ENCODE assay signal across 8 cellular contexts in the genomic region with DNA sequence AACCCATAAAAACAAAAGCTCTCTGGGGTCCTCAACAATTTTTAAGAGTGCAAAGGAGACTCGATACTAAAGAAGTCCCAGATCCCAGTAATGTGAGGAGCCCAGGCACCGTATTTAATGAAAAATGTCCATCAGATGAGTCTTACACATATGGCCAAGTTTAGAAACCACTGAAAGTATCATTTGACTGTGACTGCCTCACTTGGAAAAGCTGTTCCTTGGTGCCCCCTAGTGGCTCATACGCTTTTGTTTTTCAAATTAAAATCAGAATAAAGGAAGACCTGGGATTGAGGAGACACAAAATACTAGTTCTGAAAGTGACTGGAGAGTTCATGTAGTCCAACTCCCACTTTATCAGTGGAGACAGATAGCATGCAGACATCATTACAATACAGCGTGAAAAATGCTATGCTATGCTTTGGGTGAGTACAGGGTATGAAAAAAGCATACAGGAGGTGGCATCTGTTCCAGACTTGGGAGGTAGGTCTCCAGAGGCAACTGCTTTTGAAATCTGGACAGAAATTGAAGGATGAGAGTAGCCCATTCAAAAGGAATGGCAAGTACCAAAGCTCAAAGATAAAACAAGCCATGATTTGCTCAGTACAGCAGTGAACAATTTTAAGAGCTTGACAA. TPM values are rescaled to one million over a fixed set of nuclear protein-coding genes. Genes with fewer than 3 reads are reported as not detected.
DNase-seq lines count a peak whose midpoint lies in the region; ATAC-seq, FAIRE-seq and TF ChIP-seq lines count a peak whose summit lies in the region.

No MANE protein-coding gene starts in this region.

- H2AFZ ChIP-seq in HepG2 (ENCODE audit: low read length), result no peak overlapping the region

- no peak overlapping the region for H3K9ac ChIP-seq in HepG2 (ENCODE audit: insufficient read depth, low read depth, low read length)

- in situ Hi-C loops in HepG2 (cut with HindIII; ENCODE audit: extremely low pct_ligation_motif_present, low pct_unique_long_range_greater_than_20kb), result loop anchor here (5.0 kb wide), 1 partner anchor 83 kb away; no protein-coding TSS in a partner anchor

- no peaks in the 10 kb centered on the region for H3K4me1 ChIP-seq in HepG2 (ENCODE audit: insufficient read depth, low read length)

- intact Hi-C loops in HepG2 (cut with micrococcal nuclease; ENCODE audit: unreplicated experiment), result loop anchor here (1.0 to 2.0 kb wide), 5 partner anchors 79 to 383 kb away; no protein-coding TSS in a partner anchor

- 17% methylated on average over 4 of the region's 4 CpGs for WGBS in HepG2 (ENCODE audit: low lambda C conversion rate)

- H3K4me3 Mint-ChIP-seq in WTC11, result no peak overlapping the region

- TF ChIP-seq CTCF in WTC11 (IDR thresholded peaks at IDR 0.05) (peak; percentile 57), HepG2 (CRISPR knock-in tag; IDR thresholded peaks at IDR 0.05) (peak; percentile 81)

- no peaks in the 10 kb centered on the region for H4K20me1 ChIP-seq in HepG2 (ENCODE audit: insufficient read depth, low read length)

- no peaks in the 10 kb centered on the region for H3K9me3 Mint-ChIP-seq in WTC11

- FAIRE-seq in HepG2 (lab: Jason Lieb, UNC), result no peak

- no peaks in the 10 kb centered on the region for H3K27me3 Mint-ChIP-seq in WTC11 (ENCODE audit: low read depth)

- BruUV-seq in HepG2 (replicated peaks; lab: Mats Ljungman, UMichigan), result no TSS peak

- TF ChIP-seq EP300 in HepG2 (IDR thresholded peaks at IDR 0.05; ENCODE audit: low read depth in 2 of 2, low read length in 2 of 2), result no peak
- TF ChIP-seq EP300 in HepG2 (CRISPR knock-in tag; IDR thresholded peaks at IDR 0.05; ENCODE audit: borderline replicate concordance), result no peak

- H3K27ac ChIP-seq in HepG2 (ENCODE audit: extremely low read length, insufficient read depth, low read length), result no peak overlapping the region

- ATAC-seq in GM19035 (IDR thresholded peaks at IDR 0.05; ENCODE audit: unreplicated experiment) (peak; percentile 93), HG03280 (IDR thresholded peaks at IDR 0.05; ENCODE audit: unreplicated experiment) (peak; percentile 90), WTC11 (0 out of 2 replicates have a peak, but pooled peaks have one; percentile 16), HepG2 (peak; percentile 44; the same call in 2 of the 3 replicates)

- no peak overlapping the region for H3K4me3 ChIP-seq in HepG2 (replicated peaks in 1 of 3; ENCODE audit: insufficient read depth in 1 of 3, low read depth in 2 of 3, low read length in 3 of 3)

- no peaks in the 10 kb centered on the region for H3K27me3 ChIP-seq in HepG2 (ENCODE audit: control insufficient read depth in 1 of 2, insufficient read depth in 2 of 2, low read length in 2 of 2)

- no peak overlapping the region for H3K27ac Mint-ChIP-seq in WTC11

- no peaks in the 10 kb centered on the region for H3K79me2 ChIP-seq in HepG2 (ENCODE audit: insufficient read depth, low read length)

- H3K4me1 Mint-ChIP-seq in WTC11, result no peaks in the 10 kb centered on the region

- no peak overlapping the region for H3K4me2 ChIP-seq in HepG2 (ENCODE audit: low read depth, low read length)

- TF ChIP-seq POLR2A in HepG2 (IDR thresholded peaks at IDR 0.05; ENCODE audit: insufficient read depth in 1 of 2, low read depth in 2 of 2, low read length in 2 of 2), result no peak

- CTCF ChIA-PET in WTC11 (lab: Charles Lee) (interaction anchor here (0.6 to 2.7 kb wide), 11 partner anchors 13 to 383 kb away, joined by 3 to 13 read pairs (median 4); a partner anchor contains a TSS), HepG2 (lab: Yijun Ruan, JAX; ENCODE audit: low intra/inter-chr PET ratio, low total read pairs) (interaction anchor here (1.0 to 4.1 kb wide), 5 partner anchors 53 to 382 kb away, joined by 4 to 38 read pairs (median 8); no protein-coding TSS in a partner anchor)

- H3K36me3 Mint-ChIP-seq in WTC11, result peaks cover 10% of the 10 kb centered on the region; the same call in 1 of the 2 replicates

- H3K9me3 ChIP-seq in HepG2 (ENCODE audit: low read length), result no peaks in the 10 kb centered on the region

- TF ChIP-seq RAD21 in HepG2 (CRISPR knock-in tag; IDR thresholded peaks at IDR 0.05), result peak; percentile 51

- POLR2A ChIA-PET in WTC11 (lab: Charles Lee), result no interaction called here
- POLR2A ChIA-PET in HepG2 (lab: Yijun Ruan, JAX), result no interaction called here

- peaks cover 8 to 35% of the 10 kb centered on the region in 2 experiments for H3K36me3 ChIP-seq in HepG2 (replicated peaks in 1 of 2; ENCODE audit: control insufficient read depth in 1 of 2, insufficient read depth in 2 of 2, low read length in 2 of 2)

- DNase-seq in CD1c-positive myeloid dendritic cell (ENCODE audit: extremely low spot score), result peak; percentile 62
- DNase-seq in NCI-H2196 treated with DMSO at 0.1 percent for 48 hours (lab: John Stamatoyannopoulos, UW; ENCODE audit: unreplicated experiment), result peak; percentile 55
- peak; percentile 48 for DNase-seq in WTC11 (ENCODE audit: low spot score)
- peak; percentile 35 for DNase-seq in central memory CD4-positive, alpha-beta T cell
- DNase-seq in HepG2 (ENCODE audit: low spot score), result peak; percentile 63
- DNase-seq in stimulated activated CD4-positive, alpha-beta T cell treated with anti-CD3 and anti-CD28 coated beads, TNF-alpha, amount 100 ng/mL, for 24 hours (ENCODE audit: low read depth in 3 of 3), result peak; percentile 17 to 44 (median 38)

TF ChIP-seq in WTC11, 78 proteins besides CTCF, POLR2A, EP300 and RAD21 (continues in another document):
- no peak for TF ChIP-seq SMAD3 (CRISPR knock-in tag; IDR thresholded peaks at IDR 0.05; ENCODE audit: borderline replicate concordance)
- no peak for TF ChIP-seq NFE2L1 (CRISPR knock-in tag; IDR thresholded peaks at IDR 0.05)

TF ChIP-seq in HepG2, 621 proteins besides CTCF, POLR2A, EP300 and RAD21 (continues in another document):
- TF ChIP-seq, protein P1, sequence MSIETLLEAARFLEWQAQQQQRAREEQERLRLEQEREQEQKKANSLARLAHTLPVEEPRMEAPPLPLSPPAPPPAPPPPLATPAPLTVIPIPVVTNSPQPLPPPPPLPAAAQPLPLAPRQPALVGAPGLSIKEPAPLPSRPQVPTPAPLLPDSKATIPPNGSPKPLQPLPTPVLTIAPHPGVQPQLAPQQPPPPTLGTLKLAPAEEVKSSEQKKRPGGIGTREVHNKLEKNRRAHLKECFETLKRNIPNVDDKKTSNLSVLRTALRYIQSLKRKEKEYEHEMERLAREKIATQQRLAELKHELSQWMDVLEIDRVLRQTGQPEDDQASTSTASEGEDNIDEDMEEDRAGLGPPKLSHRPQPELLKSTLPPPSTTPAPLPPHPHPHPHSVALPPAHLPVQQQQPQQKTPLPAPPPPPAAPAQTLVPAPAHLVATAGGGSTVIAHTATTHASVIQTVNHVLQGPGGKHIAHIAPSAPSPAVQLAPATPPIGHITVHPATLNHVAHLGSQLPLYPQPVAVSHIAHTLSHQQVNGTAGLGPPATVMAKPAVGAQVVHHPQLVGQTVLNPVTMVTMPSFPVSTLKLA (IDR thresholded peaks at IDR 0.05), result no peak

RNA-seq across cellular contexts. Expression of a gene that starts 33.8 kb away (rescaled TPM):
- total RNA-seq in WTC11 (2021) (21.1 to 24.1 TPM (median 22.4 TPM) in 3 replicates), HepG2 (2016; rRNA removed; fragmentation: Illumina TruSeq; extraction: Trizol) (23.2 and 36.1 TPM in 2 replicates)
- 15.8 and 17.4 TPM in 2 replicates for total RNA-seq in HepG2 (2016; cell fraction: cytosol; rRNA removed; fragmentation: Illumina TruSeq; extraction: Trizol; ENCODE audit: low read depth)
- total RNA-seq in HepG2 (2016; cell fraction: insoluble cytoplasmic fraction; rRNA removed; fragmentation: Illumina TruSeq; extraction: Trizol), result 21.4 and 33.7 TPM in 2 replicates
- total RNA-seq in HepG2 (2016; cell fraction: membrane; rRNA removed; fragmentation: Illumina TruSeq; extraction: Trizol), result 18.8 and 20.0 TPM in 2 replicates
- total RNA-seq in HepG2 (2016; cell fraction: nucleus; rRNA removed; fragmentation: Illumina TruSeq; extraction: Trizol), result 26.1 and 28.4 TPM in 2 replicates
- polyA plus RNA-seq in HepG2 (2011; rRNA removed), result 10.2 and 11.4 TPM in 2 replicates
- polyA plus RNA-seq in HepG2 (2011; cell fraction: cytosol; rRNA removed), result 4.1 and 7.7 TPM in 2 replicates
- 5.7 and 6.5 TPM in 2 replicates for polyA plus RNA-seq in HepG2 (2011; cell fraction: nucleus; rRNA removed)
- polyA plus RNA-seq in HepG2 (2012), result 5.7 and 7.5 TPM in 2 replicates
- 3.4 and 5.5 TPM in 2 replicates for polyA plus RNA-seq in HepG2 (2016; cell fraction: cytosol; fragmentation: Illumina TruSeq; extraction: Trizol; ENCODE audit: low read depth)
- 24.3 and 32.0 TPM in 2 replicates for polyA plus RNA-seq in HepG2 (2016; cell fraction: insoluble cytoplasmic fraction; fragmentation: Illumina TruSeq; extraction: Trizol; ENCODE audit: low read depth)
- 5.9 and 7.6 TPM in 2 replicates for polyA plus RNA-seq in HepG2 (2016; cell fraction: membrane; fragmentation: Illumina TruSeq; extraction: Trizol; ENCODE audit: low read depth)
- 12.3 and 14.2 TPM in 2 replicates for polyA plus RNA-seq in HepG2 (2016; cell fraction: nucleus; fragmentation: Illumina TruSeq; extraction: Trizol; ENCODE audit: insufficient read depth, low read depth)
- polyA minus RNA-seq in HepG2 (2011; rRNA and poly(A)+ RNA removed; ENCODE audit: low replicate concordance), result 11.9 and 20.4 TPM in 2 replicates
- polyA minus RNA-seq in HepG2 (2011; cell fraction: cytosol; rRNA and poly(A)+ RNA removed), result 12.5 and 12.6 TPM in 2 replicates
- 61.7 and 71.1 TPM in 2 replicates for polyA minus RNA-seq in HepG2 (2011; cell fraction: nucleus; rRNA and poly(A)+ RNA removed)

RNA-seq across cellular contexts. Expression of a gene that starts 33.9 kb away (rescaled TPM):
- total RNA-seq in WTC11 (2021) (38.8 to 50.0 TPM (median 42.9 TPM) in 3 replicates), HepG2 (2016; rRNA removed; fragmentation: Illumina TruSeq; extraction: Trizol) (55.5 and 92.3 TPM in 2 replicates)
- total RNA-seq in HepG2 (2016; cell fraction: cytosol; rRNA removed; fragmentation: Illumina TruSeq; extraction: Trizol; ENCODE audit: low read depth), result 1.2 and 1.9 TPM in 2 replicates
- 57.3 and 87.1 TPM in 2 replicates for total RNA-seq in HepG2 (2016; cell fraction: insoluble cytoplasmic fraction; rRNA removed; fragmentation: Illumina TruSeq; extraction: Trizol)
- total RNA-seq in HepG2 (2016; cell fraction: membrane; rRNA removed; fragmentation: Illumina TruSeq; extraction: Trizol), result 7.7 and 8.9 TPM in 2 replicates
- total RNA-seq in HepG2 (2016; cell fraction: nucleus; rRNA removed; fragmentation: Illumina TruSeq; extraction: Trizol), result 38.5 and 39.2 TPM in 2 replicates
- 15.9 and 18.0 TPM in 2 replicates for polyA plus RNA-seq in HepG2 (2011; rRNA removed)
- 9.4 and 16.2 TPM in 2 replicates for polyA plus RNA-seq in HepG2 (2011; cell fraction: cytosol; rRNA removed)
- polyA plus RNA-seq in HepG2 (2011; cell fraction: nucleus; rRNA removed), result 11.6 and 12.6 TPM in 2 replicates
- 22.5 and 23.5 TPM in 2 replicates for polyA plus RNA-seq in HepG2 (2012)
- 0.53 and 0.67 TPM in 2 replicates for polyA plus RNA-seq in HepG2 (2016; cell fraction: cytosol; fragmentation: Illumina TruSeq; extraction: Trizol; ENCODE audit: low read depth)
- 43.1 and 44.3 TPM in 2 replicates for polyA plus RNA-seq in HepG2 (2016; cell fraction: insoluble cytoplasmic fraction; fragmentation: Illumina TruSeq; extraction: Trizol; ENCODE audit: low read depth)
- polyA plus RNA-seq in HepG2 (2016; cell fraction: membrane; fragmentation: Illumina TruSeq; extraction: Trizol; ENCODE audit: low read depth), result 1.5 and 2.5 TPM in 2 replicates
- polyA plus RNA-seq in HepG2 (2016; cell fraction: nucleus; fragmentation: Illumina TruSeq; extraction: Trizol; ENCODE audit: insufficient read depth, low read depth), result 18.7 and 19.6 TPM in 2 replicates
- polyA minus RNA-seq in HepG2 (2011; rRNA and poly(A)+ RNA removed; ENCODE audit: low replicate concordance), result 26.3 and 77.1 TPM in 2 replicates
- polyA minus RNA-seq in HepG2 (2011; cell fraction: cytosol; rRNA and poly(A)+ RNA removed), result 20.9 and 25.4 TPM in 2 replicates
- polyA minus RNA-seq in HepG2 (2011; cell fraction: nucleus; rRNA and poly(A)+ RNA removed), result 24.6 and 26.6 TPM in 2 replicates

Comparison
In these comparisons a context has a peak if more than half of its experiments do, and no peak if none do; other contexts are left out.
1. ATAC-seq: peak in every context shown above with its lines; median percentile 93 in GM19035; 90 in HG03280; 44 in HepG2; 16 in WTC11.